Comparison of ENCODE assay signal across 10 cellular contexts in genomic region chr18:77134611-77135010, GRCh38. TPM values are rescaled to one million over a fixed set of nuclear protein-coding genes. Genes with fewer than 3 reads are reported as not detected.
A peak's percentile ranks its signal among the peaks of the same experiment; 100 is the strongest.
DNase-seq lines count a peak whose midpoint lies in the region; ATAC-seq and TF ChIP-seq lines count a peak whose summit lies in the region.
"Had no signal": no experiment of that assay in that cellular context is flagged by ENCODE, and none has a peak within 500 bp of the region (broad histone marks: within the 10 kb centered on the region; RNA-seq: fewer than 3 reads in every experiment).

No MANE protein-coding gene starts in this region.

- H3K9me3 ChIP-seq in Panc1 (ENCODE audit: control insufficient read depth, insufficient read depth, low read depth, low read length): no peaks in the 10 kb centered on the region
- no peaks in the 10 kb centered on the region for H3K9me3 ChIP-seq in spleen
- no peaks in the 10 kb centered on the region for H3K9me3 ChIP-seq in thyroid gland

- no peaks in the 10 kb centered on the region for H3K9me3 Mint-ChIP-seq in activated T-cell treated with anti-CD3 and anti-CD28 coated beads, Interleukin-2, amount 50 U/mL, for 24 hours

- no peaks in the 10 kb centered on the region for H3K36me3 ChIP-seq in Panc1 (ENCODE audit: control insufficient read depth, insufficient read depth, low read length)
- H3K36me3 ChIP-seq in spleen: peaks cover 0 to 6% (median 0%) of the 10 kb centered on the region in 6 donors
- H3K36me3 ChIP-seq in brain microvascular endothelial cell (replicated peaks): no peaks in the 10 kb centered on the region
- no peaks in the 10 kb centered on the region for H3K36me3 ChIP-seq in thyroid gland

- CTCF ChIA-PET in Panc1 (lab: Charles Lee): interaction anchor here (0.7 to 2.9 kb wide), 2 partner anchors 77 to 499 kb away, joined by 3 to 9 read pairs; no protein-coding TSS in a partner anchor

- H3K4me1 ChIP-seq in Panc1 (ENCODE audit: control insufficient read depth, insufficient read depth, low read length) (peaks cover 24% of the 10 kb centered on the region), spleen (peaks cover 17 to 49% (median 31%) of the 10 kb centered on the region in 6 donors), thyroid gland (peaks cover 19 to 42% of the 10 kb centered on the region in 2 donors)

- 63 to 75% (median 74%) methylated on average over 4 of the region's 4 CpGs for WGBS in spleen, 5 donors
- 85 to 88% methylated on average over 4 of the region's 4 CpGs for WGBS in thyroid gland, 2 donors

- peaks cover 36% of the 10 kb centered on the region for H3K4me1 Mint-ChIP-seq in activated T-cell treated with anti-CD3 and anti-CD28 coated beads, Interleukin-2, amount 50 U/mL, for 24 hours (ENCODE audit: low read depth)

- peaks cover 18% of the 10 kb centered on the region for H3K36me3 Mint-ChIP-seq in activated T-cell treated with anti-CD3 and anti-CD28 coated beads, Interleukin-2, amount 50 U/mL, for 24 hours (ENCODE audit: low read depth)

- TF ChIP-seq CTCF in Panc1 (IDR thresholded peaks at IDR 0.05): no peak
- no peak for TF ChIP-seq CTCF in spleen (IDR thresholded peaks at IDR 0.05 in 8 of 11, conservative IDR thresholded peaks at IDR 0.05 in 3 of 11)
- no peak for TF ChIP-seq CTCF in brain microvascular endothelial cell (IDR thresholded peaks at IDR 0.05; ENCODE audit: low read depth, low read length, missing control alignments)
- no peak for TF ChIP-seq CTCF in thyroid gland (IDR thresholded peaks at IDR 0.05)

- H3K4me3 ChIP-seq in Panc1 (ENCODE audit: low read depth in 2 of 2, low read length in 2 of 2): no peak overlapping the region
- no peak overlapping the region for H3K4me3 ChIP-seq in spleen
- no peak overlapping the region for H3K4me3 ChIP-seq in brain microvascular endothelial cell (ENCODE audit: low read depth, low read length)
- no peak overlapping the region for H3K4me3 ChIP-seq in thyroid gland (replicated peaks in 1 of 3)

- H3K27ac Mint-ChIP-seq in activated T-cell treated with anti-CD3 and anti-CD28 coated beads, Interleukin-2, amount 50 U/mL, for 24 hours: peak overlapping the region; percentile 60

- ATAC-seq in Panc1: no peak

- in situ Hi-C loops in Panc1 (cut with HindIII; ENCODE audit: low pct_unique_long_range_greater_than_20kb, low sequenced_read_pairs): no loop called here
- in situ Hi-C loops in brain microvascular endothelial cell (cut with HindIII; ENCODE audit: low pct_ligation_motif_present, low sequenced_read_pairs): no loop called here

- no peak for TF ChIP-seq POLR2A in spleen (IDR thresholded peaks at IDR 0.05)
- TF ChIP-seq POLR2A in thyroid gland (IDR thresholded peaks at IDR 0.05): no peak

- BruUV-seq in Panc1 (replicated peaks; lab: Mats Ljungman, UMichigan): TSS peak; percentile 68

- H3K27me3 ChIP-seq in Panc1 (ENCODE audit: control insufficient read depth, insufficient read depth, low read length): no peaks in the 10 kb centered on the region
- H3K27me3 ChIP-seq in spleen (replicated peaks in 1 of 7): peaks cover 0 to 33% (median 0%) of the 10 kb centered on the region in 7 donors
- H3K27me3 ChIP-seq in brain microvascular endothelial cell (replicated peaks): no peaks in the 10 kb centered on the region
- no peaks in the 10 kb centered on the region for H3K27me3 ChIP-seq in thyroid gland

- POLR2A ChIA-PET in Panc1 (lab: Charles Lee): no interaction called here

- peak overlapping the region; percentile 66 for H3K4me3 Mint-ChIP-seq in activated T-cell treated with anti-CD3 and anti-CD28 coated beads, Interleukin-2, amount 50 U/mL, for 24 hours

- DNase-seq in activated T-cell treated with anti-CD3 and anti-CD28 coated beads, Interleukin-2, amount 50 U/mL, for 24 hours: peak; percentile 21
- no peak for DNase-seq in activated T-cell treated with anti-CD3 and anti-CD28 coated beads for 4 hours
- no peak for DNase-seq in Panc1 (ENCODE audit: low read depth, low spot score)
- peak; percentile 87 for DNase-seq in foreskin melanocyte
- DNase-seq in spleen: no peak
- DNase-seq in anterior cingulate cortex (lab: John Stamatoyannopoulos, UW): no peak
- no peak for DNase-seq in brain microvascular endothelial cell
- DNase-seq in thyroid gland: no peak

- intact Hi-C loops in Panc1 (cut with micrococcal nuclease; ENCODE audit: unreplicated experiment) (no loop called here), spleen (cut with DNase I; ENCODE audit: low total_unique reads) (no loop called here), thyroid gland (cut with DNase I) (loop anchor here (10.0 kb wide), 1 partner anchor 60 kb away; no protein-coding TSS in a partner anchor)

- peak overlapping the region; percentile 52 for H3K27ac ChIP-seq in Panc1 (ENCODE audit: low read length)
- H3K27ac ChIP-seq in spleen: peak overlapping the region in 5 of 8 donors; percentile 95 to 97 (median 96)
- no peak overlapping the region for H3K27ac ChIP-seq in brain microvascular endothelial cell
- peak overlapping the region in 1 of 3 donors; percentile 99 for H3K27ac ChIP-seq in thyroid gland
- H3K27ac ChIP-seq: VCaP had no signal

- H3K27me3 Mint-ChIP-seq in activated T-cell treated with anti-CD3 and anti-CD28 coated beads, Interleukin-2, amount 50 U/mL, for 24 hours: no peaks in the 10 kb centered on the region

RNA-seq across cellular contexts. Expression of gene MBP, which starts 2.0 kb away (rescaled TPM):
- 88.8 TPM for total RNA-seq in Panc1 (2021; ENCODE audit: unreplicated experiment)
- polyA plus RNA-seq in Panc1 (2012; ENCODE audit: insufficient read length): 59.2 TPM
- total RNA-seq in spleen: 10 to 100 TPM; 62.5 to 96.0 (median 79.4) TPM
- 10 to 100 TPM; 11.1 to 16.4 (median 11.2) TPM for polyA plus RNA-seq in spleen
- total RNA-seq in thyroid gland: 10 to 100 TPM; 44.0 to 68.0 (median 60.2) TPM
- total RNA-seq: A673 had no signal

Comparison
In these comparisons a context has a peak if more than half of its experiments do, and no peak if none do; other contexts are left out.
1. DNase-seq: peak in activated T-cell treated with anti-CD3 and anti-CD28 coated beads, Interleukin-2, amount 50 U/mL, for 24 hours (single experiment) and foreskin melanocyte (single experiment); none in activated T-cell treated with anti-CD3 and anti-CD28 coated beads for 4 hours (single experiment), Panc1 (single experiment), spleen (single experiment), anterior cingulate cortex (0 of 58), brain microvascular endothelial cell (single experiment) and thyroid gland (0 of 2).